8 cellular contexts compared by ENCODE assay signal in the genomic region with DNA sequence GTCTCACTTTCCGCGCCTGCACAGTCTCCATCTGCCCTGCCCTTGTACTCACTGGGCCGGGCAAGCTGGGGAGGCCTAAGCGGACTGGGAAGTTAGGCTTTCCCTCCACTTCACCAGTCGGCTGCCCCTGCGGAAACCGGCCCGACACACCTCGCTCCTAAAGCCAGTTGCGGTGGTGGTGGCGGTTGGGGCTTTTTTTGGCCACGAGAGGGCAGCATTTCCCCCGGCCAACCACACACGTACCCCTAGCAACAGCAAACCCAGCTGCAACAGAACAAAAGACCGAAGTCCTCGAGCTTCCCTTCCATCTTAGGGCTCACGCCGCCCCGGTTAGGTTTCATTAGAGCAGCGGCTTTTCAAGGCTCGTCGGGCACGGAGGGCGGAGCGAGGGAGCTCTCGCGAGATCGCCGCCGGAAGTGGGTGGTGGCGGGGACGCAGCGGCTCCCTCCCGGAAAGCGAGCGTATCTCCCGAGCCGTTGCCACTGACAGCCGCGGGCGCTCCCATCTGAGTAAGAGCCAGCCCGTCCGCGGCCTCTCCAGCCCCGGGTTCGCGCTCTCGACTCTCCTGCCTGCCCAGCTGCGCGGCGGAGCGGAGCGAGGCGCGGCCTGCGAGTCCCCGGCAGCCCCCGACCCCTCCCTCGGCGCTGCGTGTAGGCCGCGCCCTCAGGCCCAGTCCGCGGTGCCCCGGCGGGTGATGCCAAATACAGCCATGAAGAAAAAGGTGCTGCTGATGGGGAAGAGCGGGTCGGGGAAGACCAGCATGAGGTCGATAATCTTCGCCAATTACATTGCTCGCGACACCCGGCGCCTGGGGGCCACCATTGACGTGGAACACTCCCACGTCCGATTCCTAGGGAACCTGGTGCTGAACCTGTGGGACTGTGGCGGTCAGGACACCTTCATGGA. TPM values are rescaled to one million over a fixed set of nuclear protein-coding genes. Genes with fewer than 3 reads are reported as not detected.
DNase-seq lines count a peak whose midpoint lies in the region; ATAC-seq and TF ChIP-seq lines count a peak whose summit lies in the region.

Gene RRAGA, plus strand, starts transcription at position 462 of the 906 bp plus-strand sequence. Its CDS starts 233 bp downstream, at position 695.

- no peaks in the 10 kb centered on the region for H3K9me3 Mint-ChIP-seq in CD4-positive, alpha-beta T cell

- DNase-seq in CD4-positive, alpha-beta T cell: peak; percentile 89 to 94 (median 92)
- DNase-seq in NCI-H774 (lab: John Stamatoyannopoulos, UW) (peak; percentile 98), dorsolateral prefrontal cortex (peak; percentile 89 to 96 (median 94)), right lobe of liver (peak; percentile 94 to 95 (median 95))
- peak; percentile 92 to 93 for DNase-seq in activated CD4-positive, alpha-beta T cell treated with anti-CD3 and anti-CD28 coated beads, Interleukin-2, amount 50 U/mL, for 4 hours
- DNase-seq in stimulated activated CD4-positive, alpha-beta T cell treated with anti-CD3 and anti-CD28 coated beads, Interleukin-4, amount 100 ng/mL, for 4 hours: peak; percentile 89 to 90

- POLR2A ChIA-PET in CD4-positive, alpha-beta T cell (lab: Charles Lee): interaction anchor here (0.6 to 2.9 kb wide), 21 partner anchors 10 to 1573 kb away, joined by 3 to 37 read pairs (median 7); partner anchors contain the start of genes DENND4C, MLLT3 and RPS6

- peaks cover 50% of the 10 kb centered on the region for H3K4me1 Mint-ChIP-seq in CD4-positive, alpha-beta T cell (ENCODE audit: low read depth)

- H3K36me3 Mint-ChIP-seq in CD4-positive, alpha-beta T cell (ENCODE audit: low read depth): peaks cover 34% of the 10 kb centered on the region

- H3K36me3 ChIP-seq in right lobe of liver: no peaks in the 10 kb centered on the region

- ATAC-seq in CD4-positive, alpha-beta T cell (ENCODE audit: poor library complexity): peak; percentile 90
- ATAC-seq in GM19397 (IDR thresholded peaks at IDR 0.05; ENCODE audit: unreplicated experiment) (peak; percentile 88), HG03571 (IDR thresholded peaks at IDR 0.05; ENCODE audit: unreplicated experiment) (peak; percentile 89), right lobe of liver (peak; percentile 94 to 96 (median 94))

- no peaks in the 10 kb centered on the region for H3K27me3 Mint-ChIP-seq in CD4-positive, alpha-beta T cell

- H3K4me1 ChIP-seq in right lobe of liver: peaks cover 0 to 24% (median 10%) of the 10 kb centered on the region in 4 donors

- peak; percentile 95 for TF ChIP-seq POLR2A in right lobe of liver (IDR thresholded peaks at IDR 0.05)

- H3K4me3 ChIP-seq in dorsolateral prefrontal cortex (peak within 1 kb of the TSS; percentile 61 to 99 (median 90)), right lobe of liver (peak within 1 kb of the TSS; percentile 70 to 96 (median 80))

- H3K27me3 ChIP-seq in CD4-positive, alpha-beta T cell (ENCODE audit: control insufficient read depth, insufficient read depth, low read length): no peaks in the 10 kb centered on the region
- H3K27me3 ChIP-seq in dorsolateral prefrontal cortex: no peaks in the 10 kb centered on the region
- no peaks in the 10 kb centered on the region for H3K27me3 ChIP-seq in right lobe of liver

- H3K9me3 ChIP-seq in CD4-positive, alpha-beta T cell (ENCODE audit: control insufficient read depth, low read length): no peaks in the 10 kb centered on the region
- no peaks in the 10 kb centered on the region for H3K9me3 ChIP-seq in right lobe of liver

- H3K4me3 Mint-ChIP-seq in CD4-positive, alpha-beta T cell: peak within 1 kb of the TSS; percentile 97

- intact Hi-C loops in CD4-positive, alpha-beta T cell (cut with DNase I, micrococcal nuclease): loop anchor here (1.0 to 10.0 kb wide), 9 partner anchors 53 to 406 kb away; partner anchors contain the start of genes DENND4C (in 2 of the 2), HAUS6 (in 2 of the 2), PLIN2 (in 1 of the 2) and RPS6 (in 1 of the 2)
- intact Hi-C loops in dorsolateral prefrontal cortex (cut with DNase I) (loop anchor here (1.0 to 5.0 kb wide), 8 partner anchors 53 to 413 kb away; partner anchors contain the start of genes DENND4C (in 2 of the 2), HAUS6 (in 1 of the 2) and RPS6 (in 1 of the 2)), right lobe of liver (cut with DNase I) (no loop called here)

- peak within 1 kb of the TSS; percentile 93 for H3K27ac ChIP-seq in CD4-positive, alpha-beta T cell (ENCODE audit: low read depth, low read length)
- H3K27ac ChIP-seq in dorsolateral prefrontal cortex (peak within 1 kb of the TSS; percentile 83 to 100 (median 97)), right lobe of liver (peak within 1 kb of the TSS; percentile 83 to 95 (median 93))

- 0% methylated on average over 20 of the region's 79 CpGs for WGBS in right lobe of liver (ENCODE audit: insufficient coverage, low coverage, low lambda C conversion rate, missing lambda C conversion rate)

- CTCF ChIA-PET in CD4-positive, alpha-beta T cell (lab: Charles Lee): interaction anchor here (0.5 to 1.9 kb wide), 18 partner anchors 8 to 416 kb away, joined by 3 to 18 read pairs (median 4); partner anchors contain the start of genes ACER2 and RPS6

- peak; percentile 78 for TF ChIP-seq CTCF in CD4-positive, alpha-beta T cell (IDR thresholded peaks at IDR 0.05)
- TF ChIP-seq CTCF in dorsolateral prefrontal cortex (IDR thresholded peaks at IDR 0.05 in 54 of 56, conservative IDR thresholded peaks at IDR 0.05 in 2 of 56; ENCODE audit: low read depth in 1 of 56, partially characterized antibody in 56 of 56) (peak; percentile 66 to 96 (median 88)), right lobe of liver (IDR thresholded peaks at IDR 0.05) (peak; percentile 86 to 90 (median 88))

- H3K27ac Mint-ChIP-seq in CD4-positive, alpha-beta T cell: peak within 1 kb of the TSS; percentile 99

RNA-seq across cellular contexts. Expression of gene RRAGA, which starts in this region (rescaled TPM):
- 10 to 100 TPM; 34.4 to 34.7 TPM for total RNA-seq in CD4-positive, alpha-beta T cell
- total RNA-seq in dorsolateral prefrontal cortex (100 to 1,000 TPM in 109 of 120 experiments, 10 to 100 TPM in 11; 71.2 to 162 (median 128) TPM), right lobe of liver (10 to 100 TPM; 34.3 to 47.0 (median 38.9) TPM)

Comparison
In these comparisons a context has a peak if more than half of its experiments do, and no peak if none do; other contexts are left out.
1. Peak in every context shown above with its lines: DNase-seq, ATAC-seq, H3K4me3 ChIP-seq and H3K27ac ChIP-seq.
2. intact Hi-C loops: an anchor here in CD4-positive, alpha-beta T cell (1.0 to 10.0 kb wide) and dorsolateral prefrontal cortex (1.0 to 5.0 kb wide); none called in right lobe of liver.